Comparison of ENCODE assay signal across 24 cellular contexts in the genomic region with DNA sequence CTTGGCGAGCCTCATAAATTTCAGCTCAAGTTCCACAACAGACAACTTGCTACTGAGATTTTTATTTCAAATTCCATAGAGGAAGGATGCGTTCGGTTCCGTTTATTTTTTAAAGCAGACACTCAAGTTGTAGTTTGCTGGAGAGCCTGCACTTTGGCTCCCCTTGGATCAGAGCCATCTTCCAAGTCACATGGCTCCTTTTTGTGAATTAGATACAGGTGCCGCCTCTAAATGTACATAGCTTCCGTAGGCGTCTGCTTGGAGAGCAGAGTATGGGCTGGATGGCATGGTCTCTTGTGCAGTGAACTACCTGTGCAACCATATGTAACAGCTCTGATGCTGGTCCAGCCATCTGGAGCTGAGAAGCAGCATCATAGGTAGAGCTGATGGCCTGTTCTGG.
"Had no signal": no experiment of that assay in that cellular context is flagged by ENCODE, and none has a peak within 500 bp of the region (broad histone marks: within the 10 kb centered on the region; RNA-seq: fewer than 3 reads in every experiment).

No MANE protein-coding gene starts in this region.

- H3K4me1 ChIP-seq: suprapubic skin had no signal

- ATAC-seq: activated CD8-positive, alpha-beta T cell treated with anti-CD3 and anti-CD28 coated beads for 36 hours; activated T-cell treated with anti-CD3 and anti-CD28 coated beads, Interleukin-2, amount 50 U/mL, for 4 hours; activated T-helper 17 cell treated with anti-CD3 and anti-CD28 coated beads, Interleukin-2, amount 50 U/mL, for 72 hours; effector memory CD8-positive, alpha-beta T cell; gastroesophageal sphincter; natural killer cell treated with Interleukin-12 subunit alpha and Interleukin-12 subunit beta and Interleukin-15 and Interleukin-18, amount 100 ng/mL, for 72 hours; WTC11 had no signal

- DNase-seq: activated CD4-positive, alpha-beta T cell treated with anti-CD3 and anti-CD28 coated beads for 1 hour; activated CD4-positive, alpha-beta T cell treated with anti-CD3 and anti-CD28 coated beads, Interleukin-2, amount 10 ng/mL, durations not matched to agents 7 days and 5 days; activated CD8-positive, alpha-beta T cell treated with anti-CD3 and anti-CD28 coated beads for 36 hours; activated gamma-delta T cell treated with Interleukin-2 at 50 U/mL for 16 hours; activated naive CD4-positive, alpha-beta T cell treated with anti-CD3 and anti-CD28 coated beads, Interleukin-2, amount 50 U/mL, for 16 hours; activated T-cell treated with anti-CD3 and anti-CD28 coated beads, Interleukin-2, amount 50 U/mL, for 4 hours; amniotic stem cell; brain microvascular endothelial cell; cortex of kidney; effector memory CD8-positive, alpha-beta T cell; erythroblast; kidney; mesendoderm; spleen; stimulated activated naive CD4-positive, alpha-beta T cell had no signal

- H3K9me3 ChIP-seq: gastroesophageal sphincter, right atrium auricular region, spleen, suprapubic skin, tibial nerve had no signal

- H3K4me3 ChIP-seq: gastroesophageal sphincter, hepatocyte, lung, right atrium auricular region, spleen, suprapubic skin, tibial nerve had no signal

- H3K36me3 ChIP-seq: brain microvascular endothelial cell, gastroesophageal sphincter, right atrium auricular region, spleen, suprapubic skin, tibial nerve had no signal

- H3K27ac ChIP-seq: brain microvascular endothelial cell, gastroesophageal sphincter, hepatocyte, right atrium auricular region, spleen, suprapubic skin, tibial nerve had no signal

- H3K27me3 ChIP-seq: brain microvascular endothelial cell, right atrium auricular region, suprapubic skin, tibial nerve had no signal
